ENCODE assay signal across 18 cellular contexts in the genomic region with DNA sequence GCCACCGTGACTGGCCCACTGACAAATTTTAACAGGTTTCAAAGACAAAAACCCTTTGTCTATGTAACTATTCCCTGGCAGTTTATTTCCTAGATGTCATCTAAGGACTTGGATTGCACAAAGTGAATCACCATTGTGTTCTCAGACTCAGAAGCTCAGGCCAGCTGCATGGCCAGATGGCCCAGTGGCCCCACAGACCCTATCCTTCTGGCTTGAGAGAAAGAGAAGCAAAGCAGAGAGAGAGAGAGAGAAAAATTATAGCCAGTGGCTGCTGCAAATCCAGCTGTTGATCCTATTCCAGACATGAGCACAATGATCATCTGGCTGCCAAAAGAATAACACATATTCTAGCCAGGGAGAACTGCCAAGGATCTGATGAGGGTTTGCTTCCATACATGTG. TPM values are rescaled to one million over a fixed set of nuclear protein-coding genes. Genes with fewer than 3 reads are reported as not detected.
A peak's percentile ranks its signal among the peaks of the same experiment; 100 is the strongest.
DNase-seq lines count a peak whose midpoint lies in the region; ATAC-seq and TF ChIP-seq lines count a peak whose summit lies in the region.
"Had no signal": no experiment of that assay in that cellular context is flagged by ENCODE, and none has a peak within 500 bp of the region (broad histone marks: within the 10 kb centered on the region; RNA-seq: fewer than 3 reads in every experiment).

No MANE protein-coding gene starts in this region.

- H3K36me3 ChIP-seq in MG63 (no peaks in the 10 kb centered on the region), upper lobe of right lung (no peaks in the 10 kb centered on the region)
- no peaks in the 10 kb centered on the region for H3K36me3 ChIP-seq in CD4-positive, alpha-beta memory T cell (ENCODE audit: insufficient read depth, low read length)

- CTCF ChIA-PET in CD4-positive, alpha-beta memory T cell (lab: Charles Lee; ENCODE audit: partially characterized antibody) = interaction anchor here (0.6 kb wide), 1 partner anchor 35 kb away, joined by 3 read pairs; no protein-coding TSS in a partner anchor

- H3K27ac Mint-ChIP-seq in nephron = peak overlapping the region; percentile 12 to 20 (median 12)
- H3K27ac Mint-ChIP-seq in CD4-positive, alpha-beta memory T cell = no peak overlapping the region
- H3K27ac Mint-ChIP-seq: memory B cell had no signal

- H3K4me3 Mint-ChIP-seq in nephron = no peak overlapping the region
- no peak overlapping the region for H3K4me3 Mint-ChIP-seq in CD4-positive, alpha-beta memory T cell
- H3K4me3 Mint-ChIP-seq: memory B cell had no signal

- no peak for TF ChIP-seq CTCF in nephron (IDR thresholded peaks at IDR 0.05; ENCODE audit: unreplicated experiment in 3 of 3)
- TF ChIP-seq CTCF in upper lobe of right lung (IDR thresholded peaks at IDR 0.05) = no peak

- no peaks in the 10 kb centered on the region for H3K27me3 ChIP-seq in MG63
- H3K27me3 ChIP-seq in upper lobe of right lung = no peaks in the 10 kb centered on the region
- H3K27me3 ChIP-seq in CD4-positive, alpha-beta memory T cell (ENCODE audit: insufficient read depth, low read length) = no peaks in the 10 kb centered on the region

- H3K9me3 Mint-ChIP-seq in nephron = no peaks in the 10 kb centered on the region
- H3K9me3 Mint-ChIP-seq in CD4-positive, alpha-beta memory T cell = no peaks in the 10 kb centered on the region
- H3K9me3 Mint-ChIP-seq: memory B cell; stimulated activated naive CD8-positive, alpha-beta T cell treated with anti-CD3 and anti-CD28 coated beads, Interleukin-15, Interleukin-2, amounts not matched to agents 100 ng/mL and 50 ng/mL, for 24 hours had no signal

- peaks cover 3% of the 10 kb centered on the region for H3K27me3 Mint-ChIP-seq in nephron (ENCODE audit: low read depth)
- peaks cover 0 to 1% of the 10 kb centered on the region in 2 donors for H3K27me3 Mint-ChIP-seq in CD4-positive, alpha-beta memory T cell
- H3K27me3 Mint-ChIP-seq: stimulated activated naive CD8-positive, alpha-beta T cell treated with anti-CD3 and anti-CD28 coated beads, Interleukin-15, Interleukin-2, amounts not matched to agents 100 ng/mL and 50 ng/mL, for 24 hours had no signal

- POLR2A ChIA-PET in CD4-positive, alpha-beta memory T cell (lab: Charles Lee; ENCODE audit: partially characterized antibody) = no interaction called here

- H3K9me3 ChIP-seq in MG63 = no peaks in the 10 kb centered on the region
- H3K9me3 ChIP-seq in upper lobe of right lung = no peaks in the 10 kb centered on the region
- H3K9me3 ChIP-seq in CD4-positive, alpha-beta memory T cell (ENCODE audit: control insufficient read depth in 1 of 2, low read length in 2 of 2) = no peaks in the 10 kb centered on the region

- H3K4me3 ChIP-seq in MG63 (no peak overlapping the region), upper lobe of right lung (no peak overlapping the region)
- H3K4me3 ChIP-seq in CD4-positive, alpha-beta memory T cell (ENCODE audit: low read length in 2 of 2) = no peak overlapping the region

- DNase-seq in C1 segment of cervical spinal cord (lab: John Stamatoyannopoulos, UW) (peak in 9 of 14 donors; percentile 6 to 60 (median 29)), MG63 (peak; percentile 81), fibroblast of peridontal ligament (ENCODE audit: extremely low read depth) (peak; percentile 54), EL (no peak), upper lobe of right lung (no peak)
- no peak for DNase-seq in CD4-positive, alpha-beta memory T cell
- DNase-seq: activated T-cell treated with anti-CD3 and anti-CD28 coated beads, Interleukin-2, amount 50 U/mL, for 1 hour; effector memory CD4-positive, alpha-beta T cell; NCI-H1417; NCI-H510A; stimulated activated CD4-positive, alpha-beta T cell treated with anti-CD3 and anti-CD28 coated beads, Interleukin-4, amount 100 ng/mL, for 4 hours had no signal

- intact Hi-C loops in upper lobe of right lung (cut with DNase I) = no loop called here
- intact Hi-C loops in CD4-positive, alpha-beta memory T cell (cut with micrococcal nuclease) = no loop called here

- ATAC-seq in upper lobe of right lung (no peak), HG03565 (IDR thresholded peaks at IDR 0.05; ENCODE audit: unreplicated experiment) (no peak)

- H3K27ac ChIP-seq in upper lobe of right lung = no peak overlapping the region
- no peak overlapping the region for H3K27ac ChIP-seq in CD4-positive, alpha-beta memory T cell (ENCODE audit: low read depth, low read length)

- H3K36me3 Mint-ChIP-seq in nephron (ENCODE audit: low read depth) = no peaks in the 10 kb centered on the region
- H3K36me3 Mint-ChIP-seq in CD4-positive, alpha-beta memory T cell = no peaks in the 10 kb centered on the region
- H3K36me3 Mint-ChIP-seq: IgD-negative memory B cell, memory B cell had no signal

- peaks cover 46% of the 10 kb centered on the region for H3K4me1 Mint-ChIP-seq in nephron
- peaks cover 3 to 13% (median 5%) of the 10 kb centered on the region in 4 donors for H3K4me1 Mint-ChIP-seq in CD4-positive, alpha-beta memory T cell

- no peaks in the 10 kb centered on the region for H3K4me1 ChIP-seq in upper lobe of right lung
- no peaks in the 10 kb centered on the region for H3K4me1 ChIP-seq in CD4-positive, alpha-beta memory T cell (ENCODE audit: insufficient read depth, low read length)

RNA-seq across cellular contexts. Expression of a gene that starts 25.8 kb away (rescaled TPM):
- total RNA-seq in MG63 (2014; rRNA removed; shearing (Covaris generic); ENCODE audit: low replicate concordance) = not detected in 2 replicates
- 1.4 TPM for total RNA-seq in upper lobe of right lung
- total RNA-seq in CD4-positive, alpha-beta memory T cell = 10 to 100 TPM; 18.4 to 20.4 TPM
- 1 to 10 TPM; 7.6 to 9.0 TPM for polyA plus RNA-seq in CD4-positive, alpha-beta memory T cell
- total RNA-seq: pulmonary artery endothelial cell had no signal
- polyA plus RNA-seq: CD14-positive monocyte, IgD-negative memory B cell had no signal

RNA-seq across cellular contexts. Expression of a gene that starts 43.2 kb away (rescaled TPM):
- not detected in 2 replicates for total RNA-seq in MG63 (2014; rRNA removed; shearing (Covaris generic); ENCODE audit: low replicate concordance)
- 2.1 TPM for total RNA-seq in upper lobe of right lung
- 10 to 100 TPM; 52.9 to 53.2 TPM for total RNA-seq in CD4-positive, alpha-beta memory T cell
- 10 to 100 TPM; 28.1 to 29.1 TPM for polyA plus RNA-seq in CD4-positive, alpha-beta memory T cell
- total RNA-seq: pulmonary artery endothelial cell had no signal

Comparison
In these comparisons a context has a peak if more than half of its experiments do, and no peak if none do; other contexts are left out.
1. DNase-seq: peak in C1 segment of cervical spinal cord (9 of 14), MG63 (single experiment) and fibroblast of peridontal ligament (single experiment); none in EL (single experiment), upper lobe of right lung (single experiment) and CD4-positive, alpha-beta memory T cell (0 of 5).
2. H3K27ac Mint-ChIP-seq: peak in nephron (3 of 3); none in CD4-positive, alpha-beta memory T cell (0 of 7).
3. RNA of a gene that starts 43.2 kb away (total RNA-seq): 52.9 to 53.2 TPM in CD4-positive, alpha-beta memory T cell; 2.1 TPM in upper lobe of right lung (single experiment) and not detected in MG63; every median in the first group is over 10 times any median in the second.